In genomic region chr3:105843895-105844500, GRCh38 we compare ENCODE assay signal across 21 cellular contexts. TPM values are rescaled to one million over a fixed set of nuclear protein-coding genes. Genes with fewer than 3 reads are reported as not detected.
DNase-seq lines count a peak whose midpoint lies in the region; ATAC-seq, FAIRE-seq and TF ChIP-seq lines count a peak whose summit lies in the region.
"Had no signal": no experiment of that assay in that cellular context is flagged by ENCODE, and none has a peak within 500 bp of the region (broad histone marks: within the 10 kb centered on the region; RNA-seq: fewer than 3 reads in every experiment).

No MANE protein-coding gene starts in this region.

- H3K36me3 Mint-ChIP-seq in activated B cell treated with CpG ODN at 0.5 μM for 24 hours (ENCODE audit: low read depth) (peaks cover 34% of the 10 kb centered on the region), neural progenitor cell (peaks cover 26% of the 10 kb centered on the region)

- no peak overlapping the region for H3K4ac ChIP-seq in mesendoderm (ENCODE audit: low read depth, low read length)

- H3K4me1 ChIP-seq in left ventricle myocardium inferior (peaks cover 84% of the 10 kb centered on the region), neural progenitor cell (peaks cover 44% of the 10 kb centered on the region), mesendoderm (ENCODE audit: control insufficient read depth, low read depth, low read length) (peaks cover 3% of the 10 kb centered on the region)

- H3K79me1 ChIP-seq in mesendoderm (ENCODE audit: low read length), result no peaks in the 10 kb centered on the region

- H3K79me2 ChIP-seq in neural progenitor cell (ENCODE audit: low read depth), result peaks cover 56% of the 10 kb centered on the region
- H3K79me2 ChIP-seq in mesendoderm (ENCODE audit: control insufficient read depth, insufficient read depth, low read length), result no peaks in the 10 kb centered on the region

- H3F3A ChIP-seq in neural progenitor cell (ENCODE audit: low read depth), result peaks cover 19% of the 10 kb centered on the region

- no peak overlapping the region for H3K23ac ChIP-seq in mesendoderm (ENCODE audit: low read length)

- no peak overlapping the region for H3K56ac ChIP-seq in mesendoderm (ENCODE audit: low read length)

- no peak overlapping the region for H2BK15ac ChIP-seq in mesendoderm (replicated peaks; ENCODE audit: low read depth)

- H3K27ac ChIP-seq in left ventricle myocardium inferior (replicated peaks), result peak overlapping the region; percentile 77
- H3K27ac ChIP-seq in neural progenitor cell, result peak overlapping the region; percentile 73
- H3K27ac ChIP-seq in mesendoderm (ENCODE audit: low read depth, low read length), result no peak overlapping the region
- H3K27ac ChIP-seq: brain microvascular endothelial cell had no signal

- H4K5ac ChIP-seq in mesendoderm (ENCODE audit: low read length), result no peak overlapping the region

- H3K18ac ChIP-seq in mesendoderm (ENCODE audit: low read length), result no peak overlapping the region

- H3K4me1 Mint-ChIP-seq in activated B cell treated with CpG ODN at 0.5 μM for 24 hours, result peaks cover 18% of the 10 kb centered on the region
- H3K4me1 Mint-ChIP-seq in neural progenitor cell, result peaks cover 18% of the 10 kb centered on the region

- H2AFZ ChIP-seq in neural progenitor cell (replicated peaks), result no peak overlapping the region

- H2BK120ac ChIP-seq in mesendoderm (ENCODE audit: low read depth, low read length), result no peak overlapping the region

- H3K4me3 Mint-ChIP-seq in activated B cell treated with CpG ODN at 0.5 μM for 24 hours, result no peak overlapping the region
- no peak overlapping the region for H3K4me3 Mint-ChIP-seq in neural progenitor cell
- H3K4me3 Mint-ChIP-seq: activated T-helper 1 cell treated with anti-CD3 and anti-CD28 coated beads, Interleukin-12 subunit alpha, Interleukin-12 subunit beta, Interleukin-2, Interleukin-4 antibody, amounts not matched to agents 30 ng/mL and 10 ng/mL and 1 ng/mL, durations not matched to agents 14 hours and 24 hours and 36 hours; naive B cell; stimulated activated naive CD8-positive, alpha-beta T cell treated with anti-CD3 and anti-CD28 coated beads, Interleukin-15, amount 100 ng/mL, for 72 hours had no signal

- ATAC-seq in activated B cell treated with CpG ODN at 0.5 μM for 24 hours (ENCODE audit: low read depth) (no peak), HG03045 (IDR thresholded peaks at IDR 0.05; ENCODE audit: unreplicated experiment) (no peak), GM18907 (IDR thresholded peaks at IDR 0.05; ENCODE audit: unreplicated experiment) (no peak)
- ATAC-seq: activated CD4-positive, CD25-positive, alpha-beta regulatory T cell treated with anti-CD3 and anti-CD28 coated beads, Interleukin-2, amount 50 U/mL, for 24 hours; stimulated activated naive CD8-positive, alpha-beta T cell treated with anti-CD3 and anti-CD28 coated beads, Interleukin-15, amount 100 ng/mL, for 72 hours had no signal

- DNase-seq in GM12891 (ENCODE audit: insufficient read length, low spot score) (no peak), activated B cell treated with CpG ODN at 0.5 μM for 24 hours (no peak), left ventricle myocardium inferior (no peak), neural progenitor cell (ENCODE audit: low spot score) (no peak), mesendoderm (no peak)
- DNase-seq: activated CD8-positive, alpha-beta memory T cell treated with anti-CD3 and anti-CD28 coated beads for 24 hours; brain microvascular endothelial cell; DND-41; hypothalamus; KG1; naive B cell; NCI-H187; Peyer's patch; stimulated activated naive CD8-positive, alpha-beta T cell treated with anti-CD3 and anti-CD28 coated beads, Interleukin-15, amount 100 ng/mL, for 72 hours had no signal

- intact Hi-C loops in activated B cell treated with CpG ODN at 0.5 μM for 24 hours (cut with micrococcal nuclease) (no loop called here), left ventricle myocardium inferior (cut with micrococcal nuclease) (no loop called here)

- no peak for FAIRE-seq in GM12891 (lab: Jason Lieb, UNC)
- FAIRE-seq: keratinocyte had no signal

- H3K4me3 ChIP-seq in left ventricle myocardium inferior, result peak overlapping the region; percentile 3
- no peak overlapping the region for H3K4me3 ChIP-seq in neural progenitor cell
- H3K4me3 ChIP-seq in mesendoderm (ENCODE audit: low read length), result no peak overlapping the region
- H3K4me3 ChIP-seq: Peyer's patch, skin epidermis, tibial nerve had no signal

- no peaks in the 10 kb centered on the region for H3K27me3 ChIP-seq in left ventricle myocardium inferior (ENCODE audit: low read depth)
- H3K27me3 ChIP-seq in neural progenitor cell, result no peaks in the 10 kb centered on the region
- no peaks in the 10 kb centered on the region for H3K27me3 ChIP-seq in mesendoderm (ENCODE audit: insufficient read depth, low read length, poor library complexity)
- H3K27me3 ChIP-seq: brain microvascular endothelial cell, Peyer's patch, tibial nerve had no signal

- peaks cover 38% of the 10 kb centered on the region for H4K20me1 ChIP-seq in neural progenitor cell (ENCODE audit: low read depth)

- no peak overlapping the region for H3K9ac ChIP-seq in neural progenitor cell
- H3K9ac ChIP-seq in mesendoderm (ENCODE audit: low read length), result no peak overlapping the region

- CTCF ChIA-PET in activated B cell treated with CpG ODN at 0.5 μM for 24 hours (lab: Charles Lee), result no interaction called here

- no peak overlapping the region for H2AK5ac ChIP-seq in mesendoderm (ENCODE audit: low read length)

- H2BK5ac ChIP-seq in mesendoderm (ENCODE audit: low read length), result no peak overlapping the region

- POLR2A ChIA-PET in activated B cell treated with CpG ODN at 0.5 μM for 24 hours (lab: Charles Lee), result no interaction called here

- H3K36me3 ChIP-seq in left ventricle myocardium inferior (peaks cover 17% of the 10 kb centered on the region), neural progenitor cell (no peaks in the 10 kb centered on the region), mesendoderm (ENCODE audit: control insufficient read depth, insufficient read depth, low read length) (no peaks in the 10 kb centered on the region)
- H3K36me3 ChIP-seq: brain microvascular endothelial cell, Peyer's patch had no signal

- H3K27me3 Mint-ChIP-seq in activated B cell treated with CpG ODN at 0.5 μM for 24 hours (no peaks in the 10 kb centered on the region), neural progenitor cell (ENCODE audit: insufficient read depth, low read depth) (no peaks in the 10 kb centered on the region)
- H3K27me3 Mint-ChIP-seq: naive B cell; stimulated activated naive CD8-positive, alpha-beta T cell treated with anti-CD3 and anti-CD28 coated beads, Interleukin-15, amount 100 ng/mL, for 72 hours had no signal

- peak; percentile 54; the same call in 1 of the 2 replicates for TF ChIP-seq POLR2A in GM12891 (IDR thresholded peaks at IDR 0.05; ENCODE audit: low read depth, low read length)

- no peak overlapping the region for H4K8ac ChIP-seq in mesendoderm (ENCODE audit: low read depth, low read length)

- no peak for TF ChIP-seq CTCF in activated B cell treated with CpG ODN at 0.5 μM for 24 hours (IDR thresholded peaks at IDR 0.05)
- TF ChIP-seq CTCF in left ventricle myocardium inferior (IDR thresholded peaks at IDR 0.05; ENCODE audit: borderline replicate concordance), result no peak
- no peak for TF ChIP-seq CTCF in neural progenitor cell (IDR thresholded peaks at IDR 0.05)

- H3K9me3 ChIP-seq in left ventricle myocardium inferior (replicated peaks) (no peaks in the 10 kb centered on the region), neural progenitor cell (ENCODE audit: low read depth) (no peaks in the 10 kb centered on the region)
- H3K9me3 ChIP-seq: Peyer's patch, tibial nerve had no signal

- H3K4me2 ChIP-seq in neural progenitor cell (peak overlapping the region; percentile 41), mesendoderm (ENCODE audit: low read length) (no peak overlapping the region)

- WGBS in mesendoderm (ENCODE audit: extremely low coverage, insufficient coverage, low lambda C conversion rate), result no CpG with 5 or more reads among the region's 6 CpGs

- H3K27ac Mint-ChIP-seq in activated B cell treated with CpG ODN at 0.5 μM for 24 hours (peak overlapping the region; percentile 5), neural progenitor cell (no peak overlapping the region)
- H3K27ac Mint-ChIP-seq: naive B cell; stimulated activated naive CD8-positive, alpha-beta T cell treated with anti-CD3 and anti-CD28 coated beads, Interleukin-15, amount 100 ng/mL, for 72 hours had no signal

- H3K9me3 Mint-ChIP-seq in activated B cell treated with CpG ODN at 0.5 μM for 24 hours, result no peaks in the 10 kb centered on the region
- H3K9me3 Mint-ChIP-seq in neural progenitor cell, result no peaks in the 10 kb centered on the region
- H3K9me3 Mint-ChIP-seq: activated T-helper 1 cell treated with anti-CD3 and anti-CD28 coated beads, Interleukin-12 subunit alpha, Interleukin-12 subunit beta, Interleukin-2, Interleukin-4 antibody, amounts not matched to agents 30 ng/mL and 10 ng/mL and 1 ng/mL, durations not matched to agents 14 hours and 24 hours and 36 hours; naive B cell; stimulated activated naive CD8-positive, alpha-beta T cell treated with anti-CD3 and anti-CD28 coated beads, Interleukin-15, amount 100 ng/mL, for 72 hours had no signal

TF ChIP-seq in GM12891, 5 proteins besides CTCF, POLR2A, EP300 and RAD21:
- TF ChIP-seq TAF1 (IDR thresholded peaks at IDR 0.05; ENCODE audit: low read depth, low read length) (no peak), POLR2AphosphoS5 (IDR thresholded peaks at IDR 0.05; ENCODE audit: low read depth, low read length) (no peak), SPI1 (IDR thresholded peaks at IDR 0.05; ENCODE audit: low read depth, low read length) (no peak), POU2F2 (IDR thresholded peaks at IDR 0.05; ENCODE audit: low read depth, low read length) (no peak), PAX5 (IDR thresholded peaks at IDR 0.05; ENCODE audit: insufficient read depth, low read length, severe bottlenecking) (no peak)

RNA-seq across cellular contexts. Expression of gene CBLB, which starts 24.8 kb away (rescaled TPM):
- polyA plus RNA-seq in GM12891 (2012; ENCODE audit: low read depth, missing spikeins), result 27.6 TPM
- total RNA-seq in activated B cell treated with CpG ODN at 0.5 μM for 24 hours, result 69.2 and 78.1 TPM in 2 replicates
- total RNA-seq in left ventricle myocardium inferior, result 46.7 TPM
- 61.2 and 105 TPM in 2 replicates for total RNA-seq in neural progenitor cell (ENCODE audit: low replicate concordance)
- 7.5 TPM for polyA plus RNA-seq in mesendoderm (2013, experiment 1 of 2)
- polyA plus RNA-seq in mesendoderm (2013, experiment 2 of 2), result 8.0 TPM
